ENCODE assay signal across 1 cellular context in genomic region chr12:6154730-6155459, GRCh38.
TF ChIP-seq lines count a peak whose summit lies in the region.

No MANE protein-coding gene starts in this region.

TF ChIP-seq in IMR-90, 13 proteins besides CTCF, POLR2A, EP300 and RAD21:
- TF ChIP-seq ELK1 (IDR thresholded peaks at IDR 0.05; ENCODE audit: borderline replicate concordance, low read depth, low read length) = no peak
- no peak for TF ChIP-seq MXI1 (IDR thresholded peaks at IDR 0.05; ENCODE audit: borderline replicate concordance, low read depth, low read length)
- TF ChIP-seq BHLHE40 (IDR thresholded peaks at IDR 0.05; ENCODE audit: low read depth, low read length) = no peak
- TF ChIP-seq CHD1 (IDR thresholded peaks at IDR 0.05; ENCODE audit: low read depth, low read length) = no peak
- TF ChIP-seq RFX5 (IDR thresholded peaks at IDR 0.05; ENCODE audit: low read depth, low read length) = no peak
- no peak for TF ChIP-seq MAFK (IDR thresholded peaks at IDR 0.05; ENCODE audit: low read depth, low read length)
- no peak for TF ChIP-seq SMC3 (IDR thresholded peaks at IDR 0.05; ENCODE audit: low read depth, low read length)
